ENCODE assay signal across 19 cellular contexts in genomic region chr1:181990730-181991129, GRCh38.
A peak's percentile ranks its signal among the peaks of the same experiment; 100 is the strongest.
DNase-seq lines count a peak whose midpoint lies in the region; ATAC-seq and TF ChIP-seq lines count a peak whose summit lies in the region.
"Had no signal": no experiment of that assay in that cellular context is flagged by ENCODE, and none has a peak within 500 bp of the region (broad histone marks: within the 10 kb centered on the region; RNA-seq: fewer than 3 reads in every experiment).

No MANE protein-coding gene starts in this region.

- POLR2A ChIA-PET in PC-3 (lab: Charles Lee; ENCODE audit: unreplicated experiment) = no interaction called here

- no peaks in the 10 kb centered on the region for H3F3A ChIP-seq in PC-3 (ENCODE audit: low read length, unreplicated experiment)

- no peaks in the 10 kb centered on the region for H3K36me3 ChIP-seq in PC-3 (ENCODE audit: low read depth, low read length)
- H3K36me3 ChIP-seq: BLaER1 treated with 17β-estradiol and CSF1 and Interleukin-3, amounts not matched to agents 10 nM and 100 nM had no signal

- H3K4me3 ChIP-seq in PC-3 (ENCODE audit: low read length) = no peak overlapping the region
- H3K4me3 ChIP-seq: A549; BLaER1 treated with 17β-estradiol and CSF1 and Interleukin-3, amounts not matched to agents 10 nM and 100 nM; GM12878 had no signal

- no peaks in the 10 kb centered on the region for H3K9me2 ChIP-seq in PC-3 (replicated peaks; ENCODE audit: low read length)

- intact Hi-C loops in PC-3 (cut with micrococcal nuclease) = no loop called here

- no peaks in the 10 kb centered on the region for H3K79me2 ChIP-seq in PC-3 (ENCODE audit: low read length)

- no peaks in the 10 kb centered on the region for H3K4me1 Mint-ChIP-seq in HFFc6 (ENCODE audit: low read depth)
- H3K4me1 Mint-ChIP-seq: B cell had no signal

- H3K9ac ChIP-seq in PC-3 (ENCODE audit: low read length) = no peak overlapping the region
- H3K9ac ChIP-seq: BLaER1 treated with 17β-estradiol and CSF1 and Interleukin-3, amounts not matched to agents 10 nM and 100 nM had no signal

- no TSS peak for BruUV-seq in PC-3 (replicated peaks; lab: Mats Ljungman, UMichigan)

- no peak for TF ChIP-seq CTCF in omental fat pad (IDR thresholded peaks at IDR 0.05)
- no peak for TF ChIP-seq CTCF in HFFc6 (IDR thresholded peaks at IDR 0.05)
- no peak for TF ChIP-seq CTCF in PC-3 (conservative IDR thresholded peaks at IDR 0.05; ENCODE audit: low read depth, low read length)

- CTCF ChIA-PET in PC-3 (lab: Charles Lee) = no interaction called here

- peak; percentile 51 for ATAC-seq in omental fat pad (ENCODE audit: low FRiP score)
- ATAC-seq in GM19035 (IDR thresholded peaks at IDR 0.05; ENCODE audit: unreplicated experiment) = no peak
- ATAC-seq in PC-3 = no peak
- ATAC-seq: A549; CD8-positive, alpha-beta T cell; GM12878 had no signal

- H2AFZ ChIP-seq in PC-3 (ENCODE audit: low read length) = no peak overlapping the region

- no peak overlapping the region for H3K27ac ChIP-seq in PC-3 (ENCODE audit: low read length)
- H3K27ac ChIP-seq: 22Rv1; A549; BLaER1 treated with 17β-estradiol and CSF1 and Interleukin-3, amounts not matched to agents 10 nM and 100 nM; C4-2B had no signal

- DNase-seq in G401 (ENCODE audit: low spot score) = peak; percentile 72
- DNase-seq in cerebellar cortex (ENCODE audit: low spot score) = peak; percentile 66
- no peak for DNase-seq in omental fat pad (ENCODE audit: low spot score)
- DNase-seq in HFFc6 = no peak
- DNase-seq in PC-3 = no peak
- DNase-seq: AML-193; Caco-2; Calu3; CD4-positive, alpha-beta T cell; CD8-positive, alpha-beta T cell; DMS79 treated with DMSO at 0.1 percent for 48 hours; GDM1 had no signal

- H3K36me3 Mint-ChIP-seq in HFFc6 (ENCODE audit: low read depth) = no peaks in the 10 kb centered on the region
- H3K36me3 Mint-ChIP-seq: CD8-positive, alpha-beta T cell had no signal

- in situ Hi-C loops in G401 (cut with HindIII; ENCODE audit: low sequenced_read_pairs) = no loop called here

- peaks cover 29% of the 10 kb centered on the region for H3K27me3 ChIP-seq in PC-3 (ENCODE audit: low read length)

- H3K4me1 ChIP-seq in PC-3 (ENCODE audit: insufficient read depth, low read length) = no peaks in the 10 kb centered on the region
- H3K4me1 ChIP-seq: A549, Caco-2 had no signal

- H3K4me2 ChIP-seq in PC-3 (ENCODE audit: low read length) = no peak overlapping the region
- H3K4me2 ChIP-seq: A549; BLaER1 treated with 17β-estradiol and CSF1 and Interleukin-3, amounts not matched to agents 10 nM and 100 nM had no signal

- peaks cover 14% of the 10 kb centered on the region for H3K9me3 Mint-ChIP-seq in HFFc6
- H3K9me3 Mint-ChIP-seq: CD4-positive, alpha-beta T cell; CD8-positive, alpha-beta T cell had no signal

- H3K9me3 ChIP-seq in PC-3 (ENCODE audit: low read length) = no peaks in the 10 kb centered on the region
- H3K9me3 ChIP-seq: A549; BLaER1 treated with 17β-estradiol and CSF1 and Interleukin-3, amounts not matched to agents 10 nM and 100 nM; Caco-2 had no signal

- H3K4me3 Mint-ChIP-seq in HFFc6 = no peak overlapping the region
- H3K4me3 Mint-ChIP-seq: B cell; CD4-positive, alpha-beta T cell; CD8-positive, alpha-beta T cell had no signal

- no peaks in the 10 kb centered on the region for H4K20me1 ChIP-seq in PC-3 (ENCODE audit: low read length)

- no peaks in the 10 kb centered on the region for H3K27me3 Mint-ChIP-seq in HFFc6 (ENCODE audit: insufficient read depth)

- no peak overlapping the region for H3K27ac Mint-ChIP-seq in HFFc6
- H3K27ac Mint-ChIP-seq: B cell; CD4-positive, alpha-beta T cell; CD8-positive, alpha-beta T cell had no signal

Comparison
In these comparisons a context has a peak if more than half of its experiments do, and no peak if none do; other contexts are left out.
1. DNase-seq: peak in G401 (single experiment) and cerebellar cortex (single experiment); none in omental fat pad (single experiment), HFFc6 (single experiment) and PC-3 (single experiment).